8 cellular contexts compared by ENCODE assay signal in genomic region chr9:137200311-137201204, GRCh38. TPM values are rescaled to one million over a fixed set of nuclear protein-coding genes. Genes with fewer than 3 reads are reported as not detected.
A peak's percentile ranks its signal among the peaks of the same experiment; 100 is the strongest.
DNase-seq lines count a peak whose midpoint lies in the region; ATAC-seq and TF ChIP-seq lines count a peak whose summit lies in the region.

Gene TPRN (minus strand): TSS chr9:137200741. CDS start chr9:137200711, 30 bp downstream.

- no peaks in the 10 kb centered on the region for H3K9me3 Mint-ChIP-seq in activated naive CD8-positive, alpha-beta T cell (ENCODE audit: low read depth)
- peaks cover 4% of the 10 kb centered on the region for H3K9me3 Mint-ChIP-seq in glutamatergic neuron (ENCODE audit: unreplicated experiment)

- H3K27ac Mint-ChIP-seq in activated naive CD8-positive, alpha-beta T cell: peak within 1 kb of the TSS; percentile 58
- peak within 1 kb of the TSS; percentile 82 for H3K27ac Mint-ChIP-seq in glutamatergic neuron (ENCODE audit: unreplicated experiment)

- H3K4me3 ChIP-seq in GM08714 (ENCODE audit: low read length): peak within 1 kb of the TSS; percentile 70
- peak within 1 kb of the TSS; percentile 87 for H3K4me3 ChIP-seq in osteoblast (ENCODE audit: insufficient read depth, low read length)
- peak within 1 kb of the TSS; percentile 75 for H3K4me3 ChIP-seq in thymus (ENCODE audit: low read length)

- H3K4me1 ChIP-seq in osteoblast (ENCODE audit: insufficient read depth, low read length): peaks cover 34% of the 10 kb centered on the region
- peaks cover 22% of the 10 kb centered on the region for H3K4me1 ChIP-seq in thymus (ENCODE audit: control insufficient read depth, insufficient read depth, low read length)

- peak within 1 kb of the TSS; percentile 83 for H3K4me3 Mint-ChIP-seq in activated naive CD8-positive, alpha-beta T cell
- peak within 1 kb of the TSS; percentile 86 for H3K4me3 Mint-ChIP-seq in glutamatergic neuron (ENCODE audit: unreplicated experiment)

- WGBS in thymus: under 1% methylated on average over 118 of the region's 118 CpGs

- H3K36me3 ChIP-seq in osteoblast (ENCODE audit: insufficient read depth, low read length) (no peaks in the 10 kb centered on the region), thymus (ENCODE audit: control insufficient read depth, insufficient read depth) (no peaks in the 10 kb centered on the region)

- H3K36me3 Mint-ChIP-seq in activated naive CD8-positive, alpha-beta T cell: no peaks in the 10 kb centered on the region
- H3K36me3 Mint-ChIP-seq in glutamatergic neuron (ENCODE audit: unreplicated experiment): no peaks in the 10 kb centered on the region

- ATAC-seq in HG02610 (IDR thresholded peaks at IDR 0.05; ENCODE audit: unreplicated experiment): peak; percentile 86

- no peaks in the 10 kb centered on the region for H3K27me3 Mint-ChIP-seq in activated naive CD8-positive, alpha-beta T cell
- peaks cover 5% of the 10 kb centered on the region for H3K27me3 Mint-ChIP-seq in glutamatergic neuron (ENCODE audit: unreplicated experiment)

- DNase-seq in NCI-H1092 treated with DMSO at 0.1 percent for 48 hours (lab: John Stamatoyannopoulos, UW): peak; percentile 99
- peak; percentile 99 for DNase-seq in SKM-1 (lab: John Stamatoyannopoulos, UW; ENCODE audit: unreplicated experiment)
- peak; percentile 99 for DNase-seq in glutamatergic neuron
- DNase-seq in osteoblast (ENCODE audit: insufficient read length, low spot score, missing footprints): peak; percentile 100

- peak within 1 kb of the TSS; percentile 28 for H3K27ac ChIP-seq in osteoblast (ENCODE audit: low read depth, low read length)
- peak within 1 kb of the TSS; percentile 72 for H3K27ac ChIP-seq in thymus (ENCODE audit: low read depth)

- peaks cover 24% of the 10 kb centered on the region for H3K4me1 Mint-ChIP-seq in activated naive CD8-positive, alpha-beta T cell (ENCODE audit: low read depth)
- peaks cover 7% of the 10 kb centered on the region for H3K4me1 Mint-ChIP-seq in glutamatergic neuron (ENCODE audit: low read depth, unreplicated experiment)

- no peaks in the 10 kb centered on the region for H3K9me3 ChIP-seq in osteoblast (ENCODE audit: low read depth, low read length)
- no peaks in the 10 kb centered on the region for H3K9me3 ChIP-seq in thymus (ENCODE audit: control insufficient read depth)

- TF ChIP-seq CTCF in glutamatergic neuron (IDR thresholded peaks at IDR 0.05; ENCODE audit: partially characterized antibody, unreplicated experiment): no peak
- TF ChIP-seq CTCF in osteoblast (IDR thresholded peaks at IDR 0.05; ENCODE audit: extremely low read depth, low read depth, low read length): no peak

- H3K79me2 ChIP-seq in osteoblast (ENCODE audit: insufficient read depth, low read length): peaks cover 76% of the 10 kb centered on the region

- H3K27me3 ChIP-seq in osteoblast (ENCODE audit: insufficient read depth, low read length): no peaks in the 10 kb centered on the region
- H3K27me3 ChIP-seq in thymus (ENCODE audit: control insufficient read depth, insufficient read depth): peaks cover 10% of the 10 kb centered on the region

- peak within 1 kb of the TSS; percentile 86 for H3K4me2 ChIP-seq in osteoblast (ENCODE audit: insufficient read depth, low read length)

- peak within 1 kb of the TSS; percentile 78 for H2AFZ ChIP-seq in osteoblast (ENCODE audit: low read length)

- peaks cover 33% of the 10 kb centered on the region for H4K20me1 ChIP-seq in osteoblast (ENCODE audit: insufficient read depth, low read length)

RNA-seq across cellular contexts. Expression of gene TPRN, which starts in this region (rescaled TPM):
- total RNA-seq in glutamatergic neuron (ENCODE audit: unreplicated experiment) (9.6 TPM), osteoblast (9.7 and 10.5 TPM in 2 replicates)
- polyA plus RNA-seq in thymus: 6.2 TPM

Comparison
In these comparisons a context has a peak if more than half of its experiments do, and no peak if none do; other contexts are left out.
1. Peak in every context shown above with its lines: DNase-seq, ATAC-seq, H3K4me3 ChIP-seq and H3K27ac ChIP-seq.